In the genomic region with DNA sequence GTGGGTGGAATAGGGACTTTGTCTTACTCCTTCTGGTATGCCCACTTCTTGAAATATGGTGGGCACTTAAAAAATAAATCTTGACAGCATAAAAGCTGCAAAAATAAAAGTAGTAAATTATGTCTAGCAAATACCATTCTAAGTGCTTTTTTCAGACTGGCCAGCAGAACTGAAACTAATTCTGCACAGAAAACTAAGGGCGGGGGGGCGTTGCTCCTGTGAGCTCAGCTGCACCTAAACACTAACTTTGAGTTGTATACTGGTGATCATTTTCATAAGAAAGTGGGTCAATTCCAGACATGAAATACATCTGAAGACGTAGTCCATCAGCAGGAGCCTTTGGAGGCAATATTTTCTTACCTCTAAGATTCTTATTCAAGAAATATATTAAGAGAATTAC, we compare ENCODE assay signal across 23 cellular contexts.
DNase-seq lines count a peak whose midpoint lies in the region; ATAC-seq and TF ChIP-seq lines count a peak whose summit lies in the region.
"Had no signal": no experiment of that assay in that cellular context is flagged by ENCODE, and none has a peak within 500 bp of the region (broad histone marks: within the 10 kb centered on the region; RNA-seq: fewer than 3 reads in every experiment).

No MANE protein-coding gene starts in this region.

- H3K27me3 ChIP-seq in MM.1S (replicated peaks; ENCODE audit: insufficient read depth, low read length) (no peaks in the 10 kb centered on the region), transverse colon (no peaks in the 10 kb centered on the region)
- H3K27me3 ChIP-seq: heart right ventricle, thyroid gland had no signal

- in situ Hi-C loops in transverse colon (cut with MboI; ENCODE audit: low pct_ligation_motif_present in 1 of 4, low pct_unique_long_range_greater_than_20kb in 1 of 4, low sequenced_read_pairs in 3 of 4): no loop called here

- 0 out of 2 replicates have a peak overlapping the region, but pooled peaks have one; percentile 8 for H2AFZ ChIP-seq in MM.1S (ENCODE audit: low read length)

- H3K4me2 ChIP-seq in MM.1S (ENCODE audit: low read depth, low read length): peak overlapping the region; percentile 44

- intact Hi-C loops in transverse colon (cut with DNase I; ENCODE audit: low total_unique reads): no loop called here
- intact Hi-C loops in Calu3 (cut with micrococcal nuclease; ENCODE audit: unreplicated experiment): no loop called here

- TF ChIP-seq CTCF in MM.1S (IDR thresholded peaks at IDR 0.05; ENCODE audit: low read length): no peak
- no peak for TF ChIP-seq CTCF in transverse colon (IDR thresholded peaks at IDR 0.05)
- TF ChIP-seq CTCF in Calu3 (IDR thresholded peaks at IDR 0.05; ENCODE audit: unreplicated experiment): no peak

- no TSS peak for BruUV-seq in Calu3 (replicated peaks; lab: Mats Ljungman, UMichigan)

- H3K4me3 ChIP-seq in MM.1S (ENCODE audit: low read length) (no peak overlapping the region), transverse colon (no peak overlapping the region)
- H3K4me3 ChIP-seq: heart right ventricle, lung, thyroid gland had no signal

- WGBS in transverse colon (ENCODE audit: low coverage in 1 of 2), 2 donors: 59 to 67% methylated on average over 3 of the region's 3 CpGs

- peaks cover 8% of the 10 kb centered on the region for H3K4me1 Mint-ChIP-seq in Calu3 (ENCODE audit: low read depth, unreplicated experiment)
- H3K4me1 Mint-ChIP-seq: activated naive CD4-positive, alpha-beta T cell treated with anti-CD3 and anti-CD28 coated beads, Interleukin-2, amount 10 ng/mL, durations not matched to agents 7 days and 5 days had no signal

- ATAC-seq in GM21737 (IDR thresholded peaks at IDR 0.05; ENCODE audit: unreplicated experiment) (peak; percentile 52), HG02884 (IDR thresholded peaks at IDR 0.05; ENCODE audit: unreplicated experiment) (no peak)
- ATAC-seq: heart right ventricle; right cardiac atrium; stimulated activated naive B cell treated with anti-CD40 and anti-IgM and Interleukin-4, amounts not matched to agents 10 μg/mL and 1 μg/mL and 100 μg/mL, for 72 hours had no signal

- H3F3A ChIP-seq in MM.1S (ENCODE audit: insufficient read depth, low read length): peaks cover 9% of the 10 kb centered on the region

- H3K9me2 ChIP-seq in MM.1S (replicated peaks; ENCODE audit: insufficient read depth, low read length): no peaks in the 10 kb centered on the region

- H3K4me3 Mint-ChIP-seq in Calu3 (ENCODE audit: low read depth, unreplicated experiment): no peak overlapping the region
- H3K4me3 Mint-ChIP-seq: activated naive CD4-positive, alpha-beta T cell treated with anti-CD3 and anti-CD28 coated beads, Interleukin-2, amount 10 ng/mL, durations not matched to agents 7 days and 5 days; B cell; stimulated activated naive B cell treated with anti-CD40 and anti-IgM and Interleukin-4, amounts not matched to agents 10 μg/mL and 1 μg/mL and 100 μg/mL, for 72 hours had no signal

- no peaks in the 10 kb centered on the region for H3K79me2 ChIP-seq in MM.1S (ENCODE audit: low read length)

- H3K27ac Mint-ChIP-seq in Calu3 (ENCODE audit: unreplicated experiment): no peak overlapping the region
- H3K27ac Mint-ChIP-seq: activated naive CD4-positive, alpha-beta T cell treated with anti-CD3 and anti-CD28 coated beads, Interleukin-2, amount 10 ng/mL, durations not matched to agents 7 days and 5 days; B cell; stimulated activated naive B cell treated with anti-CD40 and anti-IgM and Interleukin-4, amounts not matched to agents 10 μg/mL and 1 μg/mL and 100 μg/mL, for 72 hours had no signal

- H3K4me1 ChIP-seq in MM.1S (ENCODE audit: low read length) (peaks cover 20% of the 10 kb centered on the region), transverse colon (no peaks in the 10 kb centered on the region)
- H3K4me1 ChIP-seq: Caco-2, heart right ventricle, thyroid gland had no signal

- TF ChIP-seq POLR2A in transverse colon (IDR thresholded peaks at IDR 0.05): no peak

- no peaks in the 10 kb centered on the region for H3K9me3 Mint-ChIP-seq in Calu3 (ENCODE audit: low read depth, unreplicated experiment)
- H3K9me3 Mint-ChIP-seq: activated naive CD4-positive, alpha-beta T cell treated with anti-CD3 and anti-CD28 coated beads, Interleukin-2, amount 10 ng/mL, durations not matched to agents 7 days and 5 days; stimulated activated naive B cell treated with anti-CD40 and anti-IgM and Interleukin-4, amounts not matched to agents 10 μg/mL and 1 μg/mL and 100 μg/mL, for 72 hours had no signal

- H3K9me3 ChIP-seq in MM.1S (replicated peaks; ENCODE audit: insufficient read depth, low read length): no peaks in the 10 kb centered on the region
- no peaks in the 10 kb centered on the region for H3K9me3 ChIP-seq in transverse colon
- H3K9me3 ChIP-seq: Caco-2, heart right ventricle, thyroid gland had no signal

- H3K36me3 ChIP-seq in MM.1S (replicated peaks; ENCODE audit: insufficient read depth, low read length) (no peaks in the 10 kb centered on the region), transverse colon (no peaks in the 10 kb centered on the region)
- H3K36me3 ChIP-seq: heart right ventricle, thyroid gland had no signal

- TF ChIP-seq EP300 in transverse colon (IDR thresholded peaks at IDR 0.05; ENCODE audit: low read depth): no peak

- H4K20me1 ChIP-seq in MM.1S (ENCODE audit: insufficient read depth, low read length): no peaks in the 10 kb centered on the region

- H3K27ac ChIP-seq in MM.1S (ENCODE audit: low read length): no peak overlapping the region
- H3K27ac ChIP-seq in transverse colon: no peak overlapping the region
- H3K27ac ChIP-seq: 22Rv1, heart right ventricle, RWPE1, thyroid gland had no signal

- CTCF ChIA-PET in Calu3 (lab: Charles Lee): no interaction called here

- H3K9ac ChIP-seq in MM.1S (ENCODE audit: low read length): no peak overlapping the region

- H3K27me3 Mint-ChIP-seq in Calu3 (ENCODE audit: unreplicated experiment): no peaks in the 10 kb centered on the region

- DNase-seq in NOMO-1 (lab: John Stamatoyannopoulos, UW; ENCODE audit: unreplicated experiment in 2 of 2) (peak; percentile 10 to 35), NOMO-1 treated with dmso at 0.1 percent for 144 hours (lab: John Stamatoyannopoulos, UW; ENCODE audit: unreplicated experiment) (no peak), MM.1S (peak; percentile 65), transverse colon (peak; percentile 38), Calu3 (no peak), 8988T (no peak)
- DNase-seq: activated naive CD4-positive, alpha-beta T cell treated with anti-CD3 and anti-CD28 coated beads, Interleukin-2, amount 10 ng/mL, durations not matched to agents 7 days and 5 days; Caco-2; EL; heart right ventricle; NCI-H1417; NCI-H82; right cardiac atrium; stimulated activated CD4-positive, alpha-beta T cell treated with anti-CD3 and anti-CD28 coated beads, Interleukin-15, amount 100 ng/mL, for 24 hours; stimulated activated naive B cell treated with anti-CD40 and anti-IgM and Interleukin-4, amounts not matched to agents 10 μg/mL and 1 μg/mL and 100 μg/mL, for 72 hours; SW 1271; thyroid gland had no signal

- H3K36me3 Mint-ChIP-seq in Calu3 (ENCODE audit: insufficient read depth, unreplicated experiment): no peaks in the 10 kb centered on the region
- H3K36me3 Mint-ChIP-seq: activated naive CD4-positive, alpha-beta T cell treated with anti-CD3 and anti-CD28 coated beads, Interleukin-2, amount 10 ng/mL, durations not matched to agents 7 days and 5 days had no signal

Comparison
In these comparisons a context has a peak if more than half of its experiments do, and no peak if none do; other contexts are left out.
1. DNase-seq: peak in NOMO-1 (2 of 2), MM.1S (single experiment) and transverse colon (single experiment); none in NOMO-1 treated with dmso at 0.1 percent for 144 hours (single experiment), Calu3 (single experiment) and 8988T (single experiment).